Comparison of ENCODE assay signal across 22 cellular contexts in the genomic region with DNA sequence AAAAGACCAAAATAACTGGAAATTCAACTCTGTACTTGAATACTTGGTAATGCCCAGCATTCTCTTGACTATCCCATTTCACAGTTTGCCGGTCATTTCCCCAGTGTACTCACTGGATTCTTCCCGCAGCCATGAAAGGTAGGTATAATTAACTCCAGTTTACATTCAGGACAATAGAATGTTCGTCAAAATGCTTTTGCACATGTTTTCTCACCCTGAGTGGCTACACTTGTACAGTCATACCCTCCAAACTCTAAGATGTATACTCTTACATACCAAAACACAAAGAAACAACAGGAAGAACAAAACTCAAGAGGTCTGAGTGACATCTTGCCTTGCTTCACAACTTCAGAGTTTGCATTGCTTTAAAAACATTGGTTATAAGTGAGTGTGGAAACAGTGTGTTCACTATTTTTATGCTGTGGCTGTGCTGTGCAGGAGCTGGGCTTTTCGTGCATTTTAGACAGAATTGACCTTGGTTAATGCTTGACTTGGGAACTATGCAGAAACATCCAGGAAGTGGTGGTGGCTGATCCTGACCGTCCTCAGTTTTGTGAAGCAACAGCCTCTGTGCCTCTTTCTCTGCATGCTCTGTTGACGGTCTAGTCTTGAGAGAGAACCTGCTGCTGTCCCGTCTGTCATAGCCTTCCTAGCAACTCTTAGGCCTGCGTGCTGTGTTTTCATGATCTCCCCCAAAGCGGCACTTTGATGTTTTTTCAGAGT.
A peak's percentile ranks its signal among the peaks of the same experiment; 100 is the strongest.
DNase-seq lines count a peak whose midpoint lies in the region; ATAC-seq and TF ChIP-seq lines count a peak whose summit lies in the region.
"Had no signal": no experiment of that assay in that cellular context is flagged by ENCODE, and none has a peak within 500 bp of the region (broad histone marks: within the 10 kb centered on the region; RNA-seq: fewer than 3 reads in every experiment).

No MANE protein-coding gene starts in this region.

- peak overlapping the region; percentile 88 for H3K27ac Mint-ChIP-seq in Calu3 (ENCODE audit: unreplicated experiment)
- H3K27ac Mint-ChIP-seq in nephron progenitor cell, result peak overlapping the region; percentile 20
- H3K27ac Mint-ChIP-seq: B cell had no signal

- no peaks in the 10 kb centered on the region for H3K9me3 Mint-ChIP-seq in Calu3 (ENCODE audit: low read depth, unreplicated experiment)
- H3K9me3 Mint-ChIP-seq in nephron progenitor cell, result peaks cover 13% of the 10 kb centered on the region

- peak overlapping the region; percentile 23 for H3K4me2 ChIP-seq in OCI-LY3 (ENCODE audit: low read length)

- H3K9ac ChIP-seq in OCI-LY3 (ENCODE audit: low read length), result no peak overlapping the region

- peak overlapping the region; percentile 29 for H3K4me3 Mint-ChIP-seq in Calu3 (ENCODE audit: low read depth, unreplicated experiment)
- H3K4me3 Mint-ChIP-seq in nephron progenitor cell, result no peak overlapping the region
- H3K4me3 Mint-ChIP-seq: B cell had no signal

- H3K36me3 Mint-ChIP-seq in Calu3 (ENCODE audit: insufficient read depth, unreplicated experiment) (peaks cover 10% of the 10 kb centered on the region), nephron progenitor cell (ENCODE audit: low read depth) (peaks cover 19% of the 10 kb centered on the region)

- H3K27me3 Mint-ChIP-seq in Calu3 (ENCODE audit: unreplicated experiment) (no peaks in the 10 kb centered on the region), nephron progenitor cell (ENCODE audit: low read depth, poor library complexity) (peaks cover 5% of the 10 kb centered on the region)
- H3K27me3 Mint-ChIP-seq: B cell had no signal

- BruUV-seq in Calu3 (replicated peaks; lab: Mats Ljungman, UMichigan), result no TSS peak

- no peak overlapping the region for H2AFZ ChIP-seq in OCI-LY3 (ENCODE audit: low read depth, low read length)

- peaks cover 48% of the 10 kb centered on the region for H3K4me1 Mint-ChIP-seq in Calu3 (ENCODE audit: low read depth, unreplicated experiment)
- H3K4me1 Mint-ChIP-seq in nephron progenitor cell, result peaks cover 50% of the 10 kb centered on the region

- intact Hi-C loops in Calu3 (cut with micrococcal nuclease; ENCODE audit: unreplicated experiment), result no loop called here

- no peaks in the 10 kb centered on the region for H3K27me3 ChIP-seq in OCI-LY3 (ENCODE audit: low read depth, low read length)
- H3K27me3 ChIP-seq: body of pancreas, pancreas, sigmoid colon, SJCRH30 had no signal

- CTCF ChIA-PET in Calu3 (lab: Charles Lee), result interaction anchor here (2.7 kb wide), 1 partner anchor 11 kb away, joined by 10 read pairs; no protein-coding TSS in a partner anchor

- H3K4me3 ChIP-seq in OCI-LY3 (ENCODE audit: low read length) (no peak overlapping the region), epithelial cell of esophagus (ENCODE audit: low read length) (no peak overlapping the region)
- H3K4me3 ChIP-seq: body of pancreas, HAP-1, pancreas, sigmoid colon, SJCRH30 had no signal

- DNase-seq in Calu3, result peak; percentile 51
- DNase-seq in epithelial cell of esophagus (ENCODE audit: low read depth), result peak; percentile 28
- no peak for DNase-seq in nephron progenitor cell
- DNase-seq in cortex of kidney (lab: John Stamatoyannopoulos, UW), result no peak
- DNase-seq in mesenteric fat pad (ENCODE audit: low spot score), result no peak
- DNase-seq: activated CD4-positive, alpha-beta T cell treated with anti-CD3 and anti-CD28 coated beads for 1 hour; activated naive CD4-positive, alpha-beta T cell treated with Interleukin-2 at 50 U/mL for 16 hours; body of pancreas; GDM1; KBM-7; NCI-H1092 treated with DMSO at 0.1 percent for 48 hours; NCI-H526; pancreas; sigmoid colon; SJCRH30; stimulated activated CD4-positive, alpha-beta T cell treated with anti-CD3 and anti-CD28 coated beads, Interleukin-1b, Interleukin-23, amount 100 ng/mL, for 48 hours; T1000 had no signal

- no peak for ATAC-seq in HG03378 (IDR thresholded peaks at IDR 0.05; ENCODE audit: unreplicated experiment)
- ATAC-seq: body of pancreas, left lobe of liver had no signal

- no peaks in the 10 kb centered on the region for H3K9me3 ChIP-seq in OCI-LY3 (ENCODE audit: insufficient read depth, low read length)
- H3K9me3 ChIP-seq: body of pancreas, HAP-1, pancreas, sigmoid colon, SJCRH30 had no signal

- TF ChIP-seq CTCF in Calu3 (IDR thresholded peaks at IDR 0.05; ENCODE audit: unreplicated experiment) (no peak), OCI-LY3 (IDR thresholded peaks at IDR 0.05; ENCODE audit: low read depth, low read length) (no peak), epithelial cell of esophagus (IDR thresholded peaks at IDR 0.05; ENCODE audit: insufficient read depth, low read depth, low read length, missing control alignments) (no peak), nephron progenitor cell (IDR thresholded peaks at IDR 0.05) (no peak)

- H3K27ac ChIP-seq in OCI-LY3 (ENCODE audit: low read length), result no peak overlapping the region
- H3K27ac ChIP-seq: body of pancreas, pancreas, sigmoid colon, SJCRH30 had no signal

- peaks cover 6% of the 10 kb centered on the region; the same call in 1 of the 2 replicates for H4K20me1 ChIP-seq in OCI-LY3 (ENCODE audit: insufficient read depth, low read length)

- peaks cover 33% of the 10 kb centered on the region for H3K79me2 ChIP-seq in OCI-LY3 (ENCODE audit: low read length)

- no peaks in the 10 kb centered on the region for H3K36me3 ChIP-seq in OCI-LY3 (replicated peaks; ENCODE audit: low read depth, low read length)
- H3K36me3 ChIP-seq: HAP-1, pancreas, sigmoid colon, SJCRH30 had no signal

- H3K4me1 ChIP-seq in OCI-LY3 (ENCODE audit: low read length), result peaks cover 44% of the 10 kb centered on the region
- H3K4me1 ChIP-seq: HAP-1 had no signal

Comparison
In these comparisons a context has a peak if more than half of its experiments do, and no peak if none do; other contexts are left out.
1. DNase-seq: peak in Calu3 (single experiment) and epithelial cell of esophagus (single experiment); none in nephron progenitor cell (single experiment), cortex of kidney (single experiment) and mesenteric fat pad (single experiment).